9 cellular contexts compared by ENCODE assay signal in the genomic region with DNA sequence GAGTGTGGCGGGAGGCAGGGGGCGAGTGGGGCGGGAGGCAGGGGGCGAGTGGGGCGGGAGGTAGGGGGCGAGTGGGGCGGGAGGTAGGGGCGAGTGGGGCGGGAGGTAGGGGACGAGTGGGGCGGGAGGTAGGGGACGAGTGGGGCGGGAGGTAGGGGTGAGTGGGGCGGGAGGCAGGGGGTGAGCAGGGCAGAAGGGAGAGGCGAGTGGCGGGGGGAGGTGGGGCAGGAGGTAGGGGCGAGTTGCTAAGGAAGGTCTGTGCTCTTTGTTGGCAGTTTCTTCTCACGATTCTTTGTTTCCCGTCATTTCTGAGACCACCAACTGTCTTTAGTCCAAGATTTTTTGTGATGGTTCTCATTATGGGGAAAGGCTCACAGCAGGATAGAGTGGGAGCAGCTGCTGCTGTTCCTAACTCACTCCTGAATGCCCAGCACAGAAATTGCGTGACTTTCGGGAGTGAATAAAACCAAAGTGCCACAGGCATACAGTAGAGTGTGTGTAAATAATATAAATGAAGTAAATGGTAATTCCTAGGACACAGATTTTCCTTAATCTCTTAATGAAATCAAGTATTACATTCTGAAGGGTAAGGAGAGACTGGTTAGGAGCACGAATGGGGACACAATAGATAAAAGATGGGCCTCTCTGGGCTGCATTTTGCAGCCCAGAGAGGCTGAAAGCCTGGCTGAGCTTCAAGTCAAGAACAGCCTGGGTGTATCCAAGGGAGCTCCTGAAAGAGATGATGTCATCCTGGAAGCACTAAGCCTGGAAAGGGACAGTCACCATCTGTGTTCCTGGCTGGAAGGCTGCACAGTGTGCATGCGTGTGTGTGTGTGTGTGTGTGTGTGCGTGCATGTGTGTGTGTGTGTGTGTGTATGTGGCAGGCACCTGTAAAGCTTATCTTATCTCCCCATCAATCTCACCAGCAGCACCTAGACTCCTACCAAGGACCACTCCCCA. TPM values are rescaled to one million over a fixed set of nuclear protein-coding genes. Genes with fewer than 3 reads are reported as not detected.
DNase-seq lines count a peak whose midpoint lies in the region; ATAC-seq and TF ChIP-seq lines count a peak whose summit lies in the region.
"Had no signal": no experiment of that assay in that cellular context is flagged by ENCODE, and none has a peak within 500 bp of the region (broad histone marks: within the 10 kb centered on the region; RNA-seq: fewer than 3 reads in every experiment).

No MANE protein-coding gene starts in this region.

- TF ChIP-seq EP300 in gastroesophageal sphincter (IDR thresholded peaks at IDR 0.05): no peak

- H3K9me3 ChIP-seq in Peyer's patch: no peaks in the 10 kb centered on the region
- no peaks in the 10 kb centered on the region for H3K9me3 ChIP-seq in gastroesophageal sphincter
- H3K9me3 ChIP-seq in Caco-2: no peaks in the 10 kb centered on the region

- BruUV-seq in Caco-2 (replicated peaks; lab: Mats Ljungman, UMichigan): no TSS peak

- TF ChIP-seq CTCF in Peyer's patch (IDR thresholded peaks at IDR 0.05): no peak
- no peak for TF ChIP-seq CTCF in gastroesophageal sphincter (IDR thresholded peaks at IDR 0.05)
- TF ChIP-seq CTCF in Caco-2 (IDR thresholded peaks at IDR 0.05; ENCODE audit: insufficient read depth in 1 of 2, low read depth in 1 of 2, low read length in 1 of 2, severe bottlenecking in 1 of 2, unreplicated experiment in 1 of 2): no peak

- intact Hi-C loops in sciatic nerve (cut with DNase I): no loop called here
- intact Hi-C loops in Caco-2 (cut with micrococcal nuclease; ENCODE audit: unreplicated experiment): no loop called here

- CTCF ChIA-PET in T-cell (lab: Charles Lee) (no interaction called here), Caco-2 (lab: Charles Lee) (no interaction called here)

- peaks cover 0 to 66% (median 0%) of the 10 kb centered on the region in 3 donors for H3K36me3 ChIP-seq in Peyer's patch
- H3K36me3 ChIP-seq in gastroesophageal sphincter: peaks cover 0 to 96% of the 10 kb centered on the region in 2 donors
- H3K36me3 ChIP-seq in Caco-2 (ENCODE audit: control insufficient read depth, insufficient read depth, low read length): no peaks in the 10 kb centered on the region

- H3K9me3 Mint-ChIP-seq in T-cell: no peaks in the 10 kb centered on the region
- H3K9me3 Mint-ChIP-seq in Caco-2 (ENCODE audit: unreplicated experiment): no peaks in the 10 kb centered on the region

- no peak overlapping the region for H3K27ac Mint-ChIP-seq in T-cell
- H3K27ac Mint-ChIP-seq in Caco-2 (ENCODE audit: unreplicated experiment): no peak overlapping the region

- POLR2A ChIA-PET in T-cell (lab: Charles Lee) (interaction anchor here (0.7 kb wide), 2 partner anchors 10 to 216 kb away, joined by 3 to 4 read pairs; no protein-coding TSS in a partner anchor), Caco-2 (lab: Charles Lee) (no interaction called here)

- H3K4me3 ChIP-seq in Peyer's patch: no peak overlapping the region
- H3K4me3 ChIP-seq in gastroesophageal sphincter: no peak overlapping the region
- no peak overlapping the region for H3K4me3 ChIP-seq in Caco-2 (ENCODE audit: low read depth, low read length)

- DNase-seq in H4 (ENCODE audit: low spot score): peak; percentile 53
- DNase-seq in Peyer's patch: peak in 2 of 3 donors; percentile 51 to 58
- DNase-seq in sciatic nerve (ENCODE audit: low spot score): no peak
- no peak for DNase-seq in central memory CD4-positive, alpha-beta T cell
- DNase-seq in T-cell: no peak
- DNase-seq in Caco-2: no peak
- DNase-seq in Kasumi-1 (lab: John Stamatoyannopoulos, UW): no peak

- WGBS in gastroesophageal sphincter (ENCODE audit: low coverage in 1 of 2), 2 donors: 58 to 77% methylated on average over 4 to 6 of the region's 24 CpGs

- H3K36me3 Mint-ChIP-seq in T-cell (peaks cover 58% of the 10 kb centered on the region), Caco-2 (ENCODE audit: insufficient read depth, unreplicated experiment) (no peaks in the 10 kb centered on the region)

- H3K4me1 ChIP-seq in Peyer's patch (peaks cover 0 to 12% (median 0%) of the 10 kb centered on the region in 4 donors), gastroesophageal sphincter (peaks cover 0 to 24% (median 0%) of the 10 kb centered on the region in 3 donors), Caco-2 (no peaks in the 10 kb centered on the region)

- H3K27me3 Mint-ChIP-seq in T-cell (no peaks in the 10 kb centered on the region), Caco-2 (ENCODE audit: insufficient read depth, unreplicated experiment) (no peaks in the 10 kb centered on the region)

- TF ChIP-seq POLR2A in Peyer's patch (IDR thresholded peaks at IDR 0.05): no peak
- no peak for TF ChIP-seq POLR2A in gastroesophageal sphincter (IDR thresholded peaks at IDR 0.05)

- H3K4me1 Mint-ChIP-seq in T-cell: no peaks in the 10 kb centered on the region
- no peaks in the 10 kb centered on the region for H3K4me1 Mint-ChIP-seq in Caco-2 (ENCODE audit: low read depth, unreplicated experiment)

- ATAC-seq in gastroesophageal sphincter: peak; percentile 92
- peak; percentile 76 for ATAC-seq in sciatic nerve
- no peak for ATAC-seq in T-cell (replicated peaks in 1 of 4)

- no peak overlapping the region for H3K27ac ChIP-seq in Peyer's patch
- peak overlapping the region in 1 of 4 donors; percentile 43 for H3K27ac ChIP-seq in gastroesophageal sphincter
- H3K27ac ChIP-seq: epithelial cell of prostate had no signal

- H3K27me3 ChIP-seq in Peyer's patch: no peaks in the 10 kb centered on the region
- H3K27me3 ChIP-seq in gastroesophageal sphincter: no peaks in the 10 kb centered on the region
- no peaks in the 10 kb centered on the region for H3K27me3 ChIP-seq in Caco-2 (replicated peaks; ENCODE audit: control insufficient read depth, insufficient read depth, low read length)

- H3K4me3 Mint-ChIP-seq in T-cell (no peak overlapping the region), Caco-2 (ENCODE audit: unreplicated experiment) (no peak overlapping the region)

RNA-seq across cellular contexts. Expression of a gene that starts 44.5 kb away (rescaled TPM):
- 12.9 and 14.8 TPM in 2 replicates for total RNA-seq in H4 (2014; rRNA removed; shearing (Covaris generic))
- total RNA-seq in Peyer's patch: 10 to 100 TPM; 20.1 to 81.7 (median 50.4) TPM
- 10 to 100 TPM in 3 of 4 donors, 1 to 10 TPM in 1; 6.9 to 18.6 (median 16.0) TPM for total RNA-seq in gastroesophageal sphincter
- 29.4 TPM for total RNA-seq in sciatic nerve
- total RNA-seq in T-cell: 10 to 100 TPM; 15.8 to 23.2 (median 22.4) TPM
- 12.0 and 12.4 TPM in 2 replicates for total RNA-seq in Caco-2 (2022)

Comparison
In these comparisons a context has a peak if more than half of its experiments do, and no peak if none do; other contexts are left out.
1. DNase-seq: peak in H4 (single experiment) and Peyer's patch (2 of 3); none in sciatic nerve (single experiment), central memory CD4-positive, alpha-beta T cell (single experiment), T-cell (0 of 34), Caco-2 (0 of 2) and Kasumi-1 (0 of 2).
2. ATAC-seq: peak in gastroesophageal sphincter (single experiment) and sciatic nerve (single experiment); none in T-cell (0 of 4).